ENCODE assay signal across 34 cellular contexts in genomic region chr9:103537426-103537825, GRCh38.
"Had no signal": no experiment of that assay in that cellular context is flagged by ENCODE, and none has a peak within 500 bp of the region (broad histone marks: within the 10 kb centered on the region; RNA-seq: fewer than 3 reads in every experiment).

No MANE protein-coding gene starts in this region.

- H3K4me3 ChIP-seq: MG63 had no signal

- H3K9me3 ChIP-seq: MG63 had no signal

- H3K36me3 ChIP-seq: MG63 had no signal

- H3K27me3 ChIP-seq: MG63 had no signal

- DNase-seq: Karpas-422, Kasumi-1, MG63, MV-4-11, NCI-H1048, NCI-H1092, NCI-H1092 treated with DMSO at 0.1 percent for 48 hours, NCI-H1105, NCI-H1105 treated with DMSO at 0.1 percent for 48 hours, NCI-H1417, NCI-H1417 treated with DMSO at 0.1 percent for 48 hours, NCI-H1436, NCI-H1436 treated with DMSO at 0.1 percent for 48 hours, NCI-H146, NCI-H1694, NCI-H1694 treated with DMSO at 0.1 percent for 48 hours, NCI-H187, NCI-H187 treated with DMSO at 0.1 percent for 48 hours, NCI-H1930, NCI-H2029, NCI-H2029 treated with DMSO at 0.1 percent for 48 hours, NCI-H2081, NCI-H2081 treated with DMSO at 0.1 percent for 48 hours, NCI-H2107, NCI-H2171, NCI-H2171 treated with DMSO at 0.1 percent for 48 hours, NCI-H2227 treated with DMSO at 0.1 percent for 48 hours, NCI-H226, NCI-H345, NCI-H446, NCI-H446 treated with DMSO at 0.1 percent for 48 hours, NCI-H510A, NCI-H510A treated with DMSO at 0.1 percent for 48 hours, NCI-H524 had no signal
